ENCODE assay signal across 16 cellular contexts in genomic region chr3:172592898-172593669, GRCh38.
DNase-seq lines count a peak whose midpoint lies in the region; ATAC-seq and TF ChIP-seq lines count a peak whose summit lies in the region.
"Had no signal": no experiment of that assay in that cellular context is flagged by ENCODE, and none has a peak within 500 bp of the region (broad histone marks: within the 10 kb centered on the region; RNA-seq: fewer than 3 reads in every experiment).

No MANE protein-coding gene starts in this region.

- TF ChIP-seq POLR2A in stomach (IDR thresholded peaks at IDR 0.05): no peak

- no peaks in the 10 kb centered on the region for H3K27me3 ChIP-seq in stomach
- H3K27me3 ChIP-seq: left lung, neutrophil, vagina had no signal

- H3K4me1 Mint-ChIP-seq in effector memory CD8-positive, alpha-beta T cell (ENCODE audit: low read depth in 2 of 2): peaks cover 43 to 47% of the 10 kb centered on the region in 2 donors
- H3K4me1 Mint-ChIP-seq in stimulated activated naive CD8-positive, alpha-beta T cell treated with anti-CD3 and anti-CD28 coated beads, Interleukin-15, amount 100 ng/mL, for 72 hours: peaks cover 79% of the 10 kb centered on the region

- DNase-seq in activated naive CD4-positive, alpha-beta T cell treated with Interleukin-2 at 50 U/mL for 16 hours: peak; percentile 24
- DNase-seq in activated naive CD4-positive, alpha-beta T cell treated with anti-CD3 and anti-CD28 coated beads, Interleukin-2, amount 50 U/mL, for 16 hours: no peak
- DNase-seq in UCSD-AML1 (lab: John Stamatoyannopoulos, UW; ENCODE audit: unreplicated experiment): peak; percentile 32
- DNase-seq in effector memory CD8-positive, alpha-beta T cell: no peak
- peak; percentile 36 to 49 for DNase-seq in stimulated activated naive CD8-positive, alpha-beta T cell treated with anti-CD3 and anti-CD28 coated beads, Interleukin-15, amount 100 ng/mL, for 72 hours
- no peak for DNase-seq in NCI-H774 (lab: John Stamatoyannopoulos, UW)
- no peak for DNase-seq in stomach
- DNase-seq: H9, hypothalamus, left lung, NCI-H226 had no signal

- peak overlapping the region; percentile 16 to 81 for H3K4me3 Mint-ChIP-seq in effector memory CD8-positive, alpha-beta T cell
- H3K4me3 Mint-ChIP-seq in stimulated activated naive CD8-positive, alpha-beta T cell treated with anti-CD3 and anti-CD28 coated beads, Interleukin-15, amount 100 ng/mL, for 72 hours: peak overlapping the region in 1 of 2 donors; percentile 75
- H3K4me3 Mint-ChIP-seq: H9 had no signal

- peak overlapping the region; percentile 49 to 58 for H3K27ac Mint-ChIP-seq in effector memory CD8-positive, alpha-beta T cell
- H3K27ac Mint-ChIP-seq in stimulated activated naive CD8-positive, alpha-beta T cell treated with anti-CD3 and anti-CD28 coated beads, Interleukin-15, amount 100 ng/mL, for 72 hours: peak overlapping the region; percentile 20 to 89

- no peaks in the 10 kb centered on the region for H3K27me3 Mint-ChIP-seq in effector memory CD8-positive, alpha-beta T cell
- no peaks in the 10 kb centered on the region for H3K27me3 Mint-ChIP-seq in stimulated activated naive CD8-positive, alpha-beta T cell treated with anti-CD3 and anti-CD28 coated beads, Interleukin-15, amount 100 ng/mL, for 72 hours

- no peak for ATAC-seq in effector memory CD8-positive, alpha-beta T cell (replicated peaks)
- ATAC-seq in stimulated activated naive CD8-positive, alpha-beta T cell treated with anti-CD3 and anti-CD28 coated beads, Interleukin-15, amount 100 ng/mL, for 72 hours: peak; percentile 31
- no peak for ATAC-seq in GM19397 (IDR thresholded peaks at IDR 0.05; ENCODE audit: unreplicated experiment)
- ATAC-seq: esophagus mucosa, left lung, Panc1 had no signal

- no peak for TF ChIP-seq CTCF in stomach (IDR thresholded peaks at IDR 0.05)

- peaks cover 25 to 54% (median 34%) of the 10 kb centered on the region in 4 donors for H3K4me1 ChIP-seq in stomach

- peaks cover 8% of the 10 kb centered on the region for H3K36me3 Mint-ChIP-seq in effector memory CD8-positive, alpha-beta T cell (ENCODE audit: insufficient read depth)

- 87 to 92% (median 90%) methylated on average over 11 of the region's 11 CpGs for WGBS in stomach, 5 donors

- H3K27ac ChIP-seq in stomach: peak overlapping the region in 2 of 5 donors; percentile 3 to 89
- H3K27ac ChIP-seq: neutrophil had no signal

- no peaks in the 10 kb centered on the region for H3K9me3 ChIP-seq in stomach
- H3K9me3 ChIP-seq: left lung, neutrophil, vagina had no signal

- no peak overlapping the region for H3K4me3 ChIP-seq in stomach
- H3K4me3 ChIP-seq: left lung, vagina had no signal

- no peak for TF ChIP-seq EP300 in stomach (IDR thresholded peaks at IDR 0.05)

- no peaks in the 10 kb centered on the region for H3K9me3 Mint-ChIP-seq in effector memory CD8-positive, alpha-beta T cell
- peaks cover 19 to 21% of the 10 kb centered on the region in 2 donors for H3K9me3 Mint-ChIP-seq in stimulated activated naive CD8-positive, alpha-beta T cell treated with anti-CD3 and anti-CD28 coated beads, Interleukin-15, amount 100 ng/mL, for 72 hours
- H3K9me3 Mint-ChIP-seq: H9 had no signal

- H3K36me3 ChIP-seq in stomach: no peaks in the 10 kb centered on the region
- H3K36me3 ChIP-seq: left lung, neutrophil, vagina had no signal

- intact Hi-C loops in stomach (cut with DNase I; ENCODE audit: low total_unique reads): no loop called here

Comparison
In these comparisons a context has a peak if more than half of its experiments do, and no peak if none do; other contexts are left out.
1. DNase-seq: peak in activated naive CD4-positive, alpha-beta T cell treated with Interleukin-2 at 50 U/mL for 16 hours (single experiment), UCSD-AML1 (single experiment) and stimulated activated naive CD8-positive, alpha-beta T cell treated with anti-CD3 and anti-CD28 coated beads, Interleukin-15, amount 100 ng/mL, for 72 hours (2 of 2); none in activated naive CD4-positive, alpha-beta T cell treated with anti-CD3 and anti-CD28 coated beads, Interleukin-2, amount 50 U/mL, for 16 hours (single experiment), effector memory CD8-positive, alpha-beta T cell (0 of 3), NCI-H774 (single experiment) and stomach (single experiment).